ENCODE assay signal across 8 cellular contexts in the genomic region with DNA sequence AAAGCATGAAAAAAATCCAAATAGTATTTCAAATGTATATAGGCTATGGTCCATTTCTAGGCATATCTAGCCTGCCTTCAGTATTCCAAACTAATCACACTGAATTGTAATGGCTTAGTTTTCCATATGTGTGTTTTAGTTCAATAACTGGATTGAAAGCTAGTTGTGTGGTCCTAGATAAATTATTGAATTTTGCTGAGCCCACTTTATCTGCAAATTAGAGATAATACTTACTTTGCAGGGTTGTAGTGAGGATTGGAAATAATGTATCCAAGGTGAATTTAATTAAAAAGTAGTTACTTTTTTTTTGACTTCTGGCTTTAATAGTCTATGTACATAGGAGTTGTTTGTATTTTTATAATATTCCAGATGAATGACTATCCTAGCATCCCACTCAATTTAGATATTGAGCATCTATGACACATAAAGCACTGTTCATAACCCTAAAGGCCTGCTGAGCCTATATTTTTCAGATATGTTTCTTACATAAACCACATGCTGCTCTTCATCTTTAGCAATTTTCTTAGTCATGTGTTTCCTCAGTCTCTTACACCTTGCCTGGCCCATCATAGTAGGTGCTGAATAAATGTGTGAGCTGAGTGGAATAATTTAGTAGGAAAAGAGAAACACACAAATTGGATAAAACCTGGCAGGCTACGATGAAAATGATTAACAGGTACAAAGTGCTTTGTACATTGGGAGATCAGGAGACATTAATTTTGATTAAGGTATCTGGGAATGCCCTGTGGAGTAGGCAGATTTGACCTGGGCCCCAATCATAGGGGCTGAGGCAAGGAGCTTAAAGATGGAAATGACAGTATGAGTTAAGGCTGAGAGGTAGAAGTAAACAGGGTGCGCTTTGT. TPM values are rescaled to one million over a fixed set of nuclear protein-coding genes. Genes with fewer than 3 reads are reported as not detected.
DNase-seq lines count a peak whose midpoint lies in the region; ATAC-seq lines count a peak whose summit lies in the region.

No MANE protein-coding gene starts in this region.

- POLR2A ChIA-PET in CD8-positive, alpha-beta memory T cell (lab: Charles Lee), result interaction anchor here (1.0 to 1.4 kb wide), 2 partner anchors 94 to 168 kb away, joined by 3 to 4 read pairs; a partner anchor contains a TSS

- peaks cover 0 to 8% (median 0%) of the 10 kb centered on the region in 3 donors for H3K36me3 Mint-ChIP-seq in CD8-positive, alpha-beta memory T cell

- H3K9me3 ChIP-seq in CD8-positive, alpha-beta memory T cell (ENCODE audit: low read length), result no peaks in the 10 kb centered on the region
- H3K9me3 ChIP-seq in duodenal mucosa (ENCODE audit: control insufficient read depth in 1 of 2, low read length in 2 of 2) (no peaks in the 10 kb centered on the region), neuron (ENCODE audit: low read length) (no peaks in the 10 kb centered on the region)

- DNase-seq in CD8-positive, alpha-beta memory T cell, result no peak
- DNase-seq in NCI-H69 (lab: John Stamatoyannopoulos, UW) (peak; percentile 49), DMS53 (lab: John Stamatoyannopoulos, UW) (no peak), NCI-H446 (lab: John Stamatoyannopoulos, UW) (no peak)

- H2AFZ ChIP-seq in neuron (ENCODE audit: low read depth, low read length), result peak overlapping the region; percentile 65

- H3K4me1 ChIP-seq in CD8-positive, alpha-beta memory T cell (ENCODE audit: insufficient read depth, low read length), result peaks cover 29% of the 10 kb centered on the region
- H3K4me1 ChIP-seq in duodenal mucosa (ENCODE audit: control insufficient read depth in 1 of 2, insufficient read depth in 2 of 2, low read length in 2 of 2), result peaks cover 9 to 16% of the 10 kb centered on the region in 2 donors
- peaks cover 5% of the 10 kb centered on the region for H3K4me1 ChIP-seq in neuron (ENCODE audit: insufficient read depth, low read length)

- CTCF ChIA-PET in CD8-positive, alpha-beta memory T cell (lab: Charles Lee), result interaction anchor here (0.6 to 1.6 kb wide), 2 partner anchors 35 to 247 kb away, joined by 3 to 4 read pairs; no protein-coding TSS in a partner anchor

- peak overlapping the region; percentile 94 to 99 (median 97) for H3K4me3 Mint-ChIP-seq in CD8-positive, alpha-beta memory T cell

- peak overlapping the region; percentile 93 for H3K4me3 ChIP-seq in CD8-positive, alpha-beta memory T cell (ENCODE audit: low read length)
- H3K4me3 ChIP-seq in duodenal mucosa (ENCODE audit: low read depth in 1 of 2, low read length in 2 of 2) (peak overlapping the region; percentile 76 to 94), neuron (ENCODE audit: low read length) (peak overlapping the region; percentile 60)

- H3K36me3 ChIP-seq in CD8-positive, alpha-beta memory T cell (ENCODE audit: insufficient read depth, low read length), result no peaks in the 10 kb centered on the region
- H3K36me3 ChIP-seq in duodenal mucosa (ENCODE audit: control insufficient read depth in 1 of 2, insufficient read depth in 2 of 2, low read length in 2 of 2) (no peaks in the 10 kb centered on the region), neuron (ENCODE audit: insufficient read depth, low read length) (no peaks in the 10 kb centered on the region)

- H3K9ac ChIP-seq in duodenal mucosa (ENCODE audit: low read depth in 1 of 2, low read length in 2 of 2), result peak overlapping the region; percentile 63 to 65

- H3K4me1 Mint-ChIP-seq in CD8-positive, alpha-beta memory T cell, result peaks cover 43 to 58% (median 54%) of the 10 kb centered on the region in 3 donors

- H3K27ac ChIP-seq in CD8-positive, alpha-beta memory T cell (ENCODE audit: low read depth, low read length), result peak overlapping the region; percentile 88
- no peak overlapping the region for H3K27ac ChIP-seq in duodenal mucosa (ENCODE audit: low read depth, low read length)

- no peaks in the 10 kb centered on the region for H3K27me3 ChIP-seq in CD8-positive, alpha-beta memory T cell (ENCODE audit: insufficient read depth, low read length, poor library complexity, severe bottlenecking)
- no peaks in the 10 kb centered on the region for H3K27me3 ChIP-seq in duodenal mucosa (ENCODE audit: control insufficient read depth in 1 of 2, insufficient read depth in 2 of 2, low read length in 2 of 2)
- no peaks in the 10 kb centered on the region for H3K27me3 ChIP-seq in neuron (ENCODE audit: insufficient read depth, low read length)

- H3K27me3 Mint-ChIP-seq in CD8-positive, alpha-beta memory T cell, result peaks cover 0 to 6% of the 10 kb centered on the region in 2 donors

- H3K27ac Mint-ChIP-seq in CD8-positive, alpha-beta memory T cell, result peak overlapping the region; percentile 97 to 100 (median 99)

- H3K9me3 Mint-ChIP-seq in CD8-positive, alpha-beta memory T cell, result no peaks in the 10 kb centered on the region

- ATAC-seq in GM19397 (IDR thresholded peaks at IDR 0.05; ENCODE audit: unreplicated experiment) (no peak), GM19452 (IDR thresholded peaks at IDR 0.05; ENCODE audit: unreplicated experiment) (no peak)

RNA-seq across cellular contexts. Expression of a gene that starts 1.1 kb away (rescaled TPM):
- 10 to 100 TPM; 10.1 to 11.8 TPM for total RNA-seq in CD8-positive, alpha-beta memory T cell
- polyA plus RNA-seq in CD8-positive, alpha-beta memory T cell, result 22.0 TPM
